ENCODE assay signal across 8 cellular contexts in genomic region chr10:21528452-21529235, GRCh38. TPM values are rescaled to one million over a fixed set of nuclear protein-coding genes. Genes with fewer than 3 reads are reported as not detected.
DNase-seq lines count a peak whose midpoint lies in the region; ATAC-seq and TF ChIP-seq lines count a peak whose summit lies in the region.

No MANE protein-coding gene starts in this region.

- 9% methylated on average over 11 of the region's 11 CpGs for WGBS in smooth muscle cell (ENCODE audit: low lambda C conversion rate)

- peak overlapping the region; percentile 8 for H2AFZ ChIP-seq in smooth muscle cell (ENCODE audit: low read depth)

- TF ChIP-seq CTCF in smooth muscle cell (IDR thresholded peaks at IDR 0.05; ENCODE audit: borderline replicate concordance, insufficient read depth, poor library complexity, severe bottlenecking): no peak

- H3K36me3 ChIP-seq in SJSA1: no peaks in the 10 kb centered on the region
- H3K36me3 ChIP-seq in smooth muscle cell (ENCODE audit: low read depth): no peaks in the 10 kb centered on the region

- peak in 2 of 3 experiments; percentile 35 to 77 for DNase-seq in NCI-H1417 (lab: John Stamatoyannopoulos, UW)
- DNase-seq in NCI-H1417 treated with DMSO at 0.1 percent for 48 hours (lab: John Stamatoyannopoulos, UW): no peak
- peak in 1 of 2 experiments; percentile 81 for DNase-seq in SJSA1 (ENCODE audit: low read depth in 1 of 2, low spot score in 2 of 2)
- DNase-seq in globus pallidus (ENCODE audit: low spot score): peak; percentile 60
- no peak for DNase-seq in smooth muscle cell (lab: John Stamatoyannopoulos, UW; ENCODE audit: unreplicated experiment)
- DNase-seq in amniotic stem cell (lab: John Stamatoyannopoulos, UW): no peak

- peaks cover 25% of the 10 kb centered on the region for H3F3A ChIP-seq in smooth muscle cell (ENCODE audit: low read depth)

- H4K20me1 ChIP-seq in smooth muscle cell (ENCODE audit: low read depth): no peaks in the 10 kb centered on the region

- peaks cover 62% of the 10 kb centered on the region for H3K79me2 ChIP-seq in smooth muscle cell (ENCODE audit: low read depth)

- peak overlapping the region; percentile 91 for H3K27ac ChIP-seq in SJSA1
- peak overlapping the region; percentile 98 for H3K27ac ChIP-seq in smooth muscle cell (ENCODE audit: low read depth)

- ATAC-seq in HG03045 (IDR thresholded peaks at IDR 0.05; ENCODE audit: unreplicated experiment) (no peak), HG02973 (IDR thresholded peaks at IDR 0.05; ENCODE audit: unreplicated experiment) (no peak)

- H3K4me2 ChIP-seq in smooth muscle cell: peak overlapping the region; percentile 98

- H3K4me1 ChIP-seq in SJSA1 (replicated peaks) (peaks cover 29% of the 10 kb centered on the region), smooth muscle cell (ENCODE audit: low read depth) (peaks cover 47% of the 10 kb centered on the region)

- peak overlapping the region; percentile 94 for H3K9ac ChIP-seq in smooth muscle cell (ENCODE audit: low read depth)

- H3K9me3 ChIP-seq in SJSA1 (replicated peaks): no peaks in the 10 kb centered on the region
- no peaks in the 10 kb centered on the region for H3K9me3 ChIP-seq in smooth muscle cell (replicated peaks; ENCODE audit: low read depth)

- H3K4me3 ChIP-seq in SJSA1 (peak overlapping the region; percentile 64), smooth muscle cell (peak overlapping the region; percentile 86)

- H3K27me3 ChIP-seq in SJSA1 (replicated peaks): no peaks in the 10 kb centered on the region
- no peaks in the 10 kb centered on the region for H3K27me3 ChIP-seq in smooth muscle cell (ENCODE audit: low read depth)

RNA-seq across cellular contexts. Expression of gene SKIDA1, which starts 3.2 kb away (rescaled TPM):
- total RNA-seq in SJSA1 (2014; rRNA removed; shearing (Covaris generic)): 0.72 and 1.7 TPM in 2 replicates
- 1.2 and 1.8 TPM in 2 replicates for total RNA-seq in smooth muscle cell
- 0.50 and 0.53 TPM in 2 replicates for polyA plus RNA-seq in smooth muscle cell

RNA-seq across cellular contexts. Expression of gene MLLT10, which starts 5.4 kb away (rescaled TPM):
- total RNA-seq in SJSA1 (2014; rRNA removed; shearing (Covaris generic)): 21.7 and 35.3 TPM in 2 replicates
- 43.6 and 44.6 TPM in 2 replicates for total RNA-seq in smooth muscle cell
- 6.8 and 10.8 TPM in 2 replicates for polyA plus RNA-seq in smooth muscle cell

Comparison
In these comparisons a context has a peak if more than half of its experiments do, and no peak if none do; other contexts are left out.
1. DNase-seq: peak in NCI-H1417 (2 of 3) and globus pallidus (single experiment); none in NCI-H1417 treated with DMSO at 0.1 percent for 48 hours (single experiment), smooth muscle cell (single experiment) and amniotic stem cell (single experiment).